In genomic region chr20:49899551-49900383, GRCh38 we compare ENCODE assay signal across 27 cellular contexts. TPM values are rescaled to one million over a fixed set of nuclear protein-coding genes. Genes with fewer than 3 reads are reported as not detected.
DNase-seq lines count a peak whose midpoint lies in the region; ATAC-seq, FAIRE-seq and TF ChIP-seq lines count a peak whose summit lies in the region.
"Had no signal": no experiment of that assay in that cellular context is flagged by ENCODE, and none has a peak within 500 bp of the region (broad histone marks: within the 10 kb centered on the region; RNA-seq: fewer than 3 reads in every experiment).

No MANE protein-coding gene starts in this region.

- POLR2A ChIA-PET in HepG2 (lab: Yijun Ruan, JAX): interaction anchor here (0.7 to 3.5 kb wide), 4 partner anchors 10 to 37 kb away, joined by 3 to 37 read pairs (median 4); partner anchors contain the start of genes RNF114 and SPATA2

- TF ChIP-seq POLR2A in HepG2 (IDR thresholded peaks at IDR 0.05; ENCODE audit: insufficient read depth in 1 of 2, low read depth in 2 of 2, low read length in 2 of 2): no peak

- H3K4me1 ChIP-seq in HepG2 (ENCODE audit: insufficient read depth, low read length) (peaks cover 51% of the 10 kb centered on the region), stomach smooth muscle (ENCODE audit: control insufficient read depth, insufficient read depth, low read length) (peaks cover 12% of the 10 kb centered on the region), lower lobe of right lung (peaks cover 10% of the 10 kb centered on the region)
- H3K4me1 ChIP-seq: testis had no signal

- H3K36me3 ChIP-seq in HepG2 (replicated peaks in 1 of 2; ENCODE audit: control insufficient read depth in 1 of 2, insufficient read depth in 2 of 2, low read length in 2 of 2) (peaks cover 3 to 8% of the 10 kb centered on the region in 2 experiments; a peak in 4 of 5 replicates), stomach smooth muscle (ENCODE audit: control insufficient read depth in 2 of 2, insufficient read depth in 2 of 2, low read length in 2 of 2) (peaks cover 10 to 11% of the 10 kb centered on the region in 2 donors), lower lobe of right lung (peaks cover 25% of the 10 kb centered on the region)

- FAIRE-seq in HepG2 (lab: Jason Lieb, UNC): no peak
- FAIRE-seq: urothelium cell line had no signal

- peak; percentile 15 for DNase-seq in DMS 273 (lab: John Stamatoyannopoulos, UW; ENCODE audit: unreplicated experiment)
- no peak for DNase-seq in DMS 273 treated with DMSO at 0.1 percent for 48 hours (lab: John Stamatoyannopoulos, UW)
- DNase-seq in NCI-H460 (ENCODE audit: extremely low read depth, low read depth): peak; percentile 52
- DNase-seq in HepG2 (ENCODE audit: low spot score): no peak
- DNase-seq in lower lobe of right lung: no peak
- no peak for DNase-seq in SHP77 (lab: John Stamatoyannopoulos, UW)
- DNase-seq: 8988T; activated CD4-positive, alpha-beta memory T cell treated with anti-CD3 and anti-CD28 coated beads for 36 hours; activated CD4-positive, CD25-positive, alpha-beta regulatory T cell treated with anti-CD3 and anti-CD28 coated beads, Interleukin-2, amount 50 U/mL, for 72 hours; activated CD8-positive, alpha-beta memory T cell treated with anti-CD3 and anti-CD28 coated beads, Interleukin-2, amount 50 U/mL, for 4 hours; activated naive CD4-positive, alpha-beta T cell treated with anti-CD3 and anti-CD28 coated beads for 36 hours; amniotic stem cell; DMS153; effector CD8-positive, alpha-beta T cell; KG1; kidney glomerular epithelial cell; mammary epithelial cell; NCI-H1436 treated with DMSO at 0.1 percent for 48 hours; NCI-H526 treated with DMSO at 0.1 percent for 48 hours; stimulated activated CD4-positive, alpha-beta T cell treated with anti-CD3 and anti-CD28 coated beads, Interleukin-15, amount 100 ng/mL, for 24 hours; stimulated activated naive B cell treated with anti-CD40 and anti-IgM and Interleukin-4, amounts not matched to agents 10 μg/mL and 1 μg/mL and 100 μg/mL, for 72 hours; testis had no signal

- TF ChIP-seq EP300 in HepG2 (IDR thresholded peaks at IDR 0.05; ENCODE audit: low read depth in 2 of 2, low read length in 2 of 2) (peak in 1 of 2 experiments; percentile 55; a peak in 1 of 4 replicates), HepG2 (CRISPR knock-in tag; IDR thresholded peaks at IDR 0.05; ENCODE audit: borderline replicate concordance) (no peak)

- 40% methylated on average over 9 of the region's 9 CpGs for WGBS in HepG2 (ENCODE audit: low lambda C conversion rate)

- no peak overlapping the region for H2AFZ ChIP-seq in HepG2 (ENCODE audit: low read length)

- H4K20me1 ChIP-seq in HepG2 (ENCODE audit: insufficient read depth, low read length): no peaks in the 10 kb centered on the region

- H3K27me3 ChIP-seq in HepG2 (ENCODE audit: control insufficient read depth in 1 of 2, insufficient read depth in 2 of 2, low read length in 2 of 2) (no peaks in the 10 kb centered on the region), stomach smooth muscle (ENCODE audit: control insufficient read depth in 1 of 2, insufficient read depth in 2 of 2, low read length in 2 of 2) (no peaks in the 10 kb centered on the region), lower lobe of right lung (ENCODE audit: low read depth) (no peaks in the 10 kb centered on the region)
- H3K27me3 ChIP-seq: SJSA1, testis had no signal

- TF ChIP-seq CTCF in HepG2 (CRISPR knock-in tag; IDR thresholded peaks at IDR 0.05) (no peak), lower lobe of right lung (IDR thresholded peaks at IDR 0.05) (no peak)

- in situ Hi-C loops in HepG2 (cut with HindIII; ENCODE audit: extremely low pct_ligation_motif_present, low pct_unique_long_range_greater_than_20kb): loop anchor here (25.0 kb wide), 1 partner anchor 562 kb away; no protein-coding TSS in a partner anchor

- no peak overlapping the region for H3K9ac ChIP-seq in HepG2 (ENCODE audit: insufficient read depth, low read depth, low read length)
- no peak overlapping the region for H3K9ac ChIP-seq in stomach smooth muscle (ENCODE audit: low read length in 2 of 2)

- BruUV-seq in HepG2 (replicated peaks; lab: Mats Ljungman, UMichigan): no TSS peak

- peak overlapping the region; percentile 26 for H3K4me2 ChIP-seq in HepG2 (ENCODE audit: low read depth, low read length)

- ATAC-seq in HepG2 (peak; percentile 14; the same call in 2 of the 3 replicates), lower lobe of right lung (no peak)
- ATAC-seq in activated CD4-positive, CD25-positive, alpha-beta regulatory T cell treated with anti-CD3 and anti-CD28 coated beads, Interleukin-2, amount 50 U/mL, for 24 hours: no peak
- ATAC-seq: HCT116; stimulated activated naive B cell treated with anti-CD40 and anti-IgM and Interleukin-4, amounts not matched to agents 10 μg/mL and 1 μg/mL and 100 μg/mL, for 72 hours had no signal

- H3K79me2 ChIP-seq in HepG2 (ENCODE audit: insufficient read depth, low read length): no peaks in the 10 kb centered on the region

- H3K4me3 ChIP-seq in HepG2 (replicated peaks in 1 of 3; ENCODE audit: insufficient read depth in 1 of 3, low read depth in 2 of 3, low read length in 3 of 3): no peak overlapping the region
- no peak overlapping the region for H3K4me3 ChIP-seq in stomach smooth muscle (ENCODE audit: low read length in 2 of 2)
- no peak overlapping the region for H3K4me3 ChIP-seq in lower lobe of right lung
- H3K4me3 ChIP-seq: SJSA1, testis had no signal

- H3K27ac ChIP-seq in HepG2 (ENCODE audit: extremely low read length, insufficient read depth, low read length): peak overlapping the region; percentile 13
- H3K27ac ChIP-seq in stomach smooth muscle (ENCODE audit: low read length): peak overlapping the region; percentile 31
- no peak overlapping the region for H3K27ac ChIP-seq in lower lobe of right lung
- H3K27ac ChIP-seq: SJSA1, testis had no signal

- intact Hi-C loops in HepG2 (cut with micrococcal nuclease; ENCODE audit: unreplicated experiment): no loop called here
- intact Hi-C loops in lower lobe of right lung (cut with DNase I): no loop called here

- H3K9me3 ChIP-seq in HepG2 (ENCODE audit: low read length) (no peaks in the 10 kb centered on the region), stomach smooth muscle (ENCODE audit: control insufficient read depth in 2 of 2, low read length in 2 of 2) (no peaks in the 10 kb centered on the region), lower lobe of right lung (no peaks in the 10 kb centered on the region)
- H3K9me3 ChIP-seq: SJSA1, testis had no signal

- no peak for TF ChIP-seq RAD21 in HepG2 (CRISPR knock-in tag; IDR thresholded peaks at IDR 0.05)

- CTCF ChIA-PET in HepG2 (lab: Yijun Ruan, JAX; ENCODE audit: low intra/inter-chr PET ratio, low total read pairs): interaction anchor here (1.1 to 1.8 kb wide), 2 partner anchors 29 to 291 kb away, joined by 4 read pairs; no protein-coding TSS in a partner anchor

RNA-seq across cellular contexts. Expression of gene SPATA2, which starts 15.6 kb away (rescaled TPM):
- 5.3 and 6.1 TPM in 2 replicates for total RNA-seq in NCI-H460 (2014; rRNA removed; shearing (Covaris generic))
- polyA plus RNA-seq in NCI-H460 (2014; cell fraction: nucleus; rRNA removed): 4.5 and 4.9 TPM in 2 replicates
- total RNA-seq in HepG2 (2016; rRNA removed; fragmentation: Illumina TruSeq; extraction: Trizol): 3.2 and 4.3 TPM in 2 replicates
- 1.9 TPM in 2 replicates for total RNA-seq in HepG2 (2016; cell fraction: cytosol; rRNA removed; fragmentation: Illumina TruSeq; extraction: Trizol; ENCODE audit: low read depth)
- 3.3 and 3.4 TPM in 2 replicates for total RNA-seq in HepG2 (2016; cell fraction: insoluble cytoplasmic fraction; rRNA removed; fragmentation: Illumina TruSeq; extraction: Trizol)
- 5.6 and 6.9 TPM in 2 replicates for total RNA-seq in HepG2 (2016; cell fraction: membrane; rRNA removed; fragmentation: Illumina TruSeq; extraction: Trizol)
- total RNA-seq in HepG2 (2016; cell fraction: nucleus; rRNA removed; fragmentation: Illumina TruSeq; extraction: Trizol): 3.5 and 4.4 TPM in 2 replicates
- 8.7 and 9.5 TPM in 2 replicates for polyA plus RNA-seq in HepG2 (2011; rRNA removed)
- polyA plus RNA-seq in HepG2 (2011; cell fraction: cytosol; rRNA removed): 6.2 and 6.7 TPM in 2 replicates
- 9.5 and 9.7 TPM in 2 replicates for polyA plus RNA-seq in HepG2 (2011; cell fraction: nucleus; rRNA removed)
- polyA plus RNA-seq in HepG2 (2012): 7.5 and 8.6 TPM in 2 replicates
- polyA plus RNA-seq in HepG2 (2016; cell fraction: cytosol; fragmentation: Illumina TruSeq; extraction: Trizol; ENCODE audit: low read depth): 2.9 and 3.5 TPM in 2 replicates
- polyA plus RNA-seq in HepG2 (2016; cell fraction: insoluble cytoplasmic fraction; fragmentation: Illumina TruSeq; extraction: Trizol; ENCODE audit: low read depth): 8.7 and 11.5 TPM in 2 replicates
- polyA plus RNA-seq in HepG2 (2016; cell fraction: membrane; fragmentation: Illumina TruSeq; extraction: Trizol; ENCODE audit: low read depth): 9.3 and 9.7 TPM in 2 replicates
- polyA plus RNA-seq in HepG2 (2016; cell fraction: nucleus; fragmentation: Illumina TruSeq; extraction: Trizol; ENCODE audit: insufficient read depth, low read depth): 11.3 and 13.5 TPM in 2 replicates
- polyA minus RNA-seq in HepG2 (2011; rRNA and poly(A)+ RNA removed; ENCODE audit: low replicate concordance): 11.4 and 11.8 TPM in 2 replicates
- 6.0 and 6.9 TPM in 2 replicates for polyA minus RNA-seq in HepG2 (2011; cell fraction: cytosol; rRNA and poly(A)+ RNA removed)
- 5.5 and 6.7 TPM in 2 replicates for polyA minus RNA-seq in HepG2 (2011; cell fraction: nucleus; rRNA and poly(A)+ RNA removed)
- 7.2 TPM for total RNA-seq in lower lobe of right lung

RNA-seq across cellular contexts. Expression of gene RNF114, which starts 36.4 kb away (rescaled TPM):
- total RNA-seq in NCI-H460 (2014; rRNA removed; shearing (Covaris generic)): 48.5 and 51.9 TPM in 2 replicates
- polyA plus RNA-seq in NCI-H460 (2014; cell fraction: nucleus; rRNA removed): 110 and 112 TPM in 2 replicates
- total RNA-seq in HepG2 (2016; rRNA removed; fragmentation: Illumina TruSeq; extraction: Trizol) (119 and 137 TPM in 2 replicates), lower lobe of right lung (63.0 TPM)
- 20.7 and 21.9 TPM in 2 replicates for total RNA-seq in HepG2 (2016; cell fraction: cytosol; rRNA removed; fragmentation: Illumina TruSeq; extraction: Trizol; ENCODE audit: low read depth)
- total RNA-seq in HepG2 (2016; cell fraction: insoluble cytoplasmic fraction; rRNA removed; fragmentation: Illumina TruSeq; extraction: Trizol): 117 and 134 TPM in 2 replicates
- total RNA-seq in HepG2 (2016; cell fraction: membrane; rRNA removed; fragmentation: Illumina TruSeq; extraction: Trizol): 58.2 and 60.7 TPM in 2 replicates
- 54.0 and 64.8 TPM in 2 replicates for total RNA-seq in HepG2 (2016; cell fraction: nucleus; rRNA removed; fragmentation: Illumina TruSeq; extraction: Trizol)
- 120 and 126 TPM in 2 replicates for polyA plus RNA-seq in HepG2 (2011; rRNA removed)
- 177 and 201 TPM in 2 replicates for polyA plus RNA-seq in HepG2 (2011; cell fraction: cytosol; rRNA removed)
- 108 and 112 TPM in 2 replicates for polyA plus RNA-seq in HepG2 (2011; cell fraction: nucleus; rRNA removed)
- polyA plus RNA-seq in HepG2 (2012): 108 and 111 TPM in 2 replicates
- 27.1 and 29.4 TPM in 2 replicates for polyA plus RNA-seq in HepG2 (2016; cell fraction: cytosol; fragmentation: Illumina TruSeq; extraction: Trizol; ENCODE audit: low read depth)
- polyA plus RNA-seq in HepG2 (2016; cell fraction: insoluble cytoplasmic fraction; fragmentation: Illumina TruSeq; extraction: Trizol; ENCODE audit: low read depth): 140 and 169 TPM in 2 replicates
- polyA plus RNA-seq in HepG2 (2016; cell fraction: membrane; fragmentation: Illumina TruSeq; extraction: Trizol; ENCODE audit: low read depth): 33.3 and 36.2 TPM in 2 replicates
- polyA plus RNA-seq in HepG2 (2016; cell fraction: nucleus; fragmentation: Illumina TruSeq; extraction: Trizol; ENCODE audit: insufficient read depth, low read depth): 104 and 116 TPM in 2 replicates
- polyA minus RNA-seq in HepG2 (2011; rRNA and poly(A)+ RNA removed; ENCODE audit: low replicate concordance): 71.3 and 124 TPM in 2 replicates
- 93.0 and 100 TPM in 2 replicates for polyA minus RNA-seq in HepG2 (2011; cell fraction: cytosol; rRNA and poly(A)+ RNA removed)
- polyA minus RNA-seq in HepG2 (2011; cell fraction: nucleus; rRNA and poly(A)+ RNA removed): 73.1 and 76.2 TPM in 2 replicates

Comparison
In these comparisons a context has a peak if more than half of its experiments do, and no peak if none do; other contexts are left out.
1. DNase-seq: peak in DMS 273 (single experiment) and NCI-H460 (single experiment); none in DMS 273 treated with DMSO at 0.1 percent for 48 hours (single experiment), HepG2 (single experiment), lower lobe of right lung (single experiment) and SHP77 (0 of 2).